Comparison of ENCODE assay signal across 8 cellular contexts in genomic region chr2:151827564-151828142, GRCh38. TPM values are rescaled to one million over a fixed set of nuclear protein-coding genes. Genes with fewer than 3 reads are reported as not detected.
DNase-seq lines count a peak whose midpoint lies in the region; ATAC-seq and TF ChIP-seq lines count a peak whose summit lies in the region.

No MANE protein-coding gene starts in this region.

- H3K27me3 Mint-ChIP-seq in memory B cell, result no peaks in the 10 kb centered on the region

- TF ChIP-seq CTCF in VCaP (conservative IDR thresholded peaks at IDR 0.05), result no peak

- H3K27ac Mint-ChIP-seq in memory B cell, result peak overlapping the region; percentile 95

- H3K9me3 Mint-ChIP-seq in memory B cell, result no peaks in the 10 kb centered on the region

- H3K4me1 Mint-ChIP-seq in memory B cell, result peaks cover 35% of the 10 kb centered on the region

- H3K36me3 Mint-ChIP-seq in memory B cell, result no peaks in the 10 kb centered on the region

- DNase-seq in CD1c-positive myeloid dendritic cell (ENCODE audit: extremely low spot score) (peak; percentile 23), memory B cell (ENCODE audit: low spot score in 2 of 2) (no peak), GOT3 (lab: John Stamatoyannopoulos, UW) (no peak)

- peak overlapping the region; percentile 93 for H3K4me3 Mint-ChIP-seq in memory B cell

- H3K4me3 ChIP-seq in ectodermal cell (ENCODE audit: insufficient read depth, low read depth, low read length) (peak overlapping the region; percentile 82), thymus (ENCODE audit: low read length) (peak overlapping the region; percentile 84)

- 0 to 1% methylated on average over 38 of the region's 38 CpGs for whole genome bisulfite sequencing in ectodermal cell, 2 experiments
- under 1% methylated on average over 38 of the region's 38 CpGs for WGBS in thymus

- H3K9me3 ChIP-seq in ectodermal cell (ENCODE audit: control insufficient read depth, low read length) (no peaks in the 10 kb centered on the region), thymus (ENCODE audit: control insufficient read depth) (no peaks in the 10 kb centered on the region)

- H3K36me3 ChIP-seq in ectodermal cell (ENCODE audit: control insufficient read depth, insufficient read depth, low read length), result no peaks in the 10 kb centered on the region
- no peaks in the 10 kb centered on the region for H3K36me3 ChIP-seq in thymus (ENCODE audit: control insufficient read depth, insufficient read depth)

- ATAC-seq in GM19324 (IDR thresholded peaks at IDR 0.05; ENCODE audit: low FRiP score, unreplicated experiment), result peak; percentile 25
- ATAC-seq in HG03378 (IDR thresholded peaks at IDR 0.05; ENCODE audit: unreplicated experiment), result peak; percentile 10
- ATAC-seq in memory B cell (ENCODE audit: low read depth), result peak; percentile 14

- H3K27me3 ChIP-seq in ectodermal cell (ENCODE audit: control insufficient read depth, insufficient read depth, low read length, poor library complexity, severe bottlenecking) (no peaks in the 10 kb centered on the region), thymus (ENCODE audit: control insufficient read depth, insufficient read depth) (no peaks in the 10 kb centered on the region)

- H3K4me1 ChIP-seq in ectodermal cell (ENCODE audit: control insufficient read depth, insufficient read depth, low read length) (peaks cover 30% of the 10 kb centered on the region), thymus (ENCODE audit: control insufficient read depth, insufficient read depth, low read length) (peaks cover 10% of the 10 kb centered on the region)

- H3K27ac ChIP-seq in VCaP, result peak overlapping the region; percentile 85
- no peak overlapping the region for H3K27ac ChIP-seq in ectodermal cell (ENCODE audit: insufficient read depth, low read depth, low read length, poor library complexity, severe bottlenecking)
- peak overlapping the region; percentile 71 for H3K27ac ChIP-seq in thymus (ENCODE audit: low read depth)

RNA-seq across cellular contexts. Expression of gene ARL5A, which starts 0.6 kb away (rescaled TPM):
- 50.0 TPM for polyA plus RNA-seq in ectodermal cell (2013, experiment 1 of 4)
- polyA plus RNA-seq in ectodermal cell (2013, experiment 2 of 4), result 50.7 TPM
- 44.4 TPM for polyA plus RNA-seq in ectodermal cell (2013, experiment 3 of 4)
- polyA plus RNA-seq in ectodermal cell (2013, experiment 4 of 4), result 39.9 TPM
- 15.0 TPM for polyA plus RNA-seq in thymus
